31 cellular contexts compared by ENCODE assay signal in genomic region chr1:194919146-194919545, GRCh38.
"Had no signal": no experiment of that assay in that cellular context is flagged by ENCODE, and none has a peak within 500 bp of the region (broad histone marks: within the 10 kb centered on the region; RNA-seq: fewer than 3 reads in every experiment).

No MANE protein-coding gene starts in this region.

- H3K9me3 Mint-ChIP-seq: activated CD4-positive, alpha-beta memory T cell treated with anti-CD3 and anti-CD28 coated beads for 36 hours; activated CD4-positive, alpha-beta T cell treated with anti-CD3 and anti-CD28 coated beads, Interleukin-2, amount 10 ng/mL, durations not matched to agents 24 days and 14 days; activated naive CD4-positive, alpha-beta T cell treated with anti-CD3 and anti-CD28 coated beads for 36 hours; activated naive CD8-positive, alpha-beta T cell treated with anti-CD3 and anti-CD28 coated beads for 36 hours; activated naive CD8-positive, alpha-beta T cell treated with anti-CD3 and anti-CD28 coated beads, Interleukin-2, amount 50 U/mL, for 24 hours; activated T-helper 1 cell treated with anti-CD3 and anti-CD28 coated beads, Interleukin-12 subunit alpha, Interleukin-12 subunit beta, Interleukin-2, Interleukin-4 antibody, amounts not matched to agents 30 ng/mL and 10 ng/mL and 1 ng/mL, durations not matched to agents 14 hours and 24 hours and 36 hours; activated T-helper 2 cell treated with anti-CD3 and anti-CD28 coated beads, Interferon-gamma antibody, Interleukin-2, Interleukin-4, amounts not matched to agents 10 μg/mL and 5 μg/mL and 100 μg/mL, durations not matched to agents 14 hours and 24 hours and 36 hours; effector memory CD8-positive, alpha-beta T cell had no signal

- H3K4me1 ChIP-seq: adrenal gland, body of pancreas, esophagus muscularis mucosa, foreskin keratinocyte, gastrocnemius medialis, heart left ventricle had no signal

- H3K27ac ChIP-seq: adrenal gland, body of pancreas, esophagus muscularis mucosa, foreskin keratinocyte, gastrocnemius medialis, heart left ventricle had no signal

- H3K36me3 Mint-ChIP-seq: activated CD4-positive, alpha-beta memory T cell treated with anti-CD3 and anti-CD28 coated beads for 36 hours; activated CD8-positive, alpha-beta memory T cell treated with anti-CD3 and anti-CD28 coated beads, Interleukin-2, amount 10 ng/mL, durations not matched to agents 7 days and 5 days; activated naive CD4-positive, alpha-beta T cell treated with anti-CD3 and anti-CD28 coated beads, Interleukin-2, amount 50 U/mL, for 24 hours; activated naive CD8-positive, alpha-beta T cell treated with anti-CD3 and anti-CD28 coated beads for 36 hours had no signal

- DNase-seq: activated CD4-positive, alpha-beta memory T cell treated with anti-CD3 and anti-CD28 coated beads for 36 hours; activated CD4-positive, alpha-beta T cell treated with anti-CD3 and anti-CD28 coated beads for 36 hours; activated CD4-positive, alpha-beta T cell treated with anti-CD3 and anti-CD28 coated beads, Interleukin-2, amount 10 ng/mL, durations not matched to agents 24 days and 14 days; activated CD4-positive, CD25-positive, alpha-beta regulatory T cell; activated CD4-positive, CD25-positive, alpha-beta regulatory T cell treated with anti-CD3 and anti-CD28 coated beads, Interleukin-2, amount 50 U/mL, for 72 hours; activated CD8-positive, alpha-beta memory T cell treated with anti-CD3 and anti-CD28 coated beads, Interleukin-2, amount 10 ng/mL, durations not matched to agents 7 days and 5 days; activated CD8-positive, alpha-beta memory T cell treated with anti-CD3 and anti-CD28 coated beads, Interleukin-2, amount 50 U/mL, for 4 hours; activated CD8-positive, alpha-beta T cell treated with anti-CD3 and anti-CD28 coated beads, Interleukin-2, amount 10 ng/mL, durations not matched to agents 7 days and 5 days; activated effector memory CD4-positive, alpha-beta T cell treated with anti-CD3 and anti-CD28 coated beads, Interleukin-2, amount 50 U/mL, for 16 hours; activated naive CD4-positive, alpha-beta T cell treated with anti-CD3 and anti-CD28 coated beads for 36 hours; activated naive CD8-positive, alpha-beta T cell treated with anti-CD3 and anti-CD28 coated beads for 36 hours; activated naive CD8-positive, alpha-beta T cell treated with anti-CD3 and anti-CD28 coated beads, Interleukin-2, amount 50 U/mL, for 24 hours; activated T-cell treated with anti-CD3 and anti-CD28 coated beads, Interleukin-2, amount 50 U/mL, for 1 hour; activated T-cell treated with anti-CD3 and anti-CD28 coated beads, Interleukin-2, amount 50 U/mL, for 48 hours; adrenal gland; amygdala; aorta; body of pancreas; caudate nucleus; cortex of kidney; dermis blood vessel endothelial cell; effector CD4-positive, alpha-beta T cell; effector memory CD8-positive, alpha-beta T cell; foreskin keratinocyte; gastrocnemius medialis; glutamatergic neuron; heart left ventricle had no signal

- H3K9me3 ChIP-seq: adrenal gland, body of pancreas, esophagus muscularis mucosa, gastrocnemius medialis, heart left ventricle had no signal

- H3K4me3 Mint-ChIP-seq: activated CD4-positive, alpha-beta memory T cell treated with anti-CD3 and anti-CD28 coated beads for 36 hours; activated CD4-positive, alpha-beta T cell treated with anti-CD3 and anti-CD28 coated beads for 36 hours; activated CD4-positive, alpha-beta T cell treated with anti-CD3 and anti-CD28 coated beads, Interleukin-2, amount 10 ng/mL, durations not matched to agents 24 days and 14 days; activated CD8-positive, alpha-beta memory T cell treated with anti-CD3 and anti-CD28 coated beads, Interleukin-2, amount 10 ng/mL, durations not matched to agents 7 days and 5 days; activated CD8-positive, alpha-beta T cell treated with anti-CD3 and anti-CD28 coated beads, Interleukin-2, amount 10 ng/mL, durations not matched to agents 7 days and 5 days; activated naive CD4-positive, alpha-beta T cell treated with anti-CD3 and anti-CD28 coated beads for 36 hours; activated naive CD4-positive, alpha-beta T cell treated with anti-CD3 and anti-CD28 coated beads, Interleukin-2, amount 50 U/mL, for 24 hours; activated naive CD8-positive, alpha-beta T cell treated with anti-CD3 and anti-CD28 coated beads for 36 hours; activated naive CD8-positive, alpha-beta T cell treated with anti-CD3 and anti-CD28 coated beads, Interleukin-2, amount 50 U/mL, for 24 hours; activated T-helper 1 cell treated with anti-CD3 and anti-CD28 coated beads, Interleukin-12 subunit alpha, Interleukin-12 subunit beta, Interleukin-2, Interleukin-4 antibody, amounts not matched to agents 30 ng/mL and 10 ng/mL and 1 ng/mL, durations not matched to agents 14 hours and 24 hours and 36 hours; effector memory CD8-positive, alpha-beta T cell had no signal

- H3K36me3 ChIP-seq: adrenal gland, esophagus muscularis mucosa, gastrocnemius medialis, heart left ventricle had no signal

- H3K27me3 ChIP-seq: adrenal gland, body of pancreas, esophagus muscularis mucosa, foreskin keratinocyte, gastrocnemius medialis, heart left ventricle had no signal

- H3K27me3 Mint-ChIP-seq: activated CD4-positive, alpha-beta memory T cell treated with anti-CD3 and anti-CD28 coated beads for 36 hours; activated CD4-positive, alpha-beta T cell treated with anti-CD3 and anti-CD28 coated beads for 36 hours; activated CD4-positive, alpha-beta T cell treated with anti-CD3 and anti-CD28 coated beads, Interleukin-2, amount 10 ng/mL, durations not matched to agents 24 days and 14 days; activated CD8-positive, alpha-beta memory T cell treated with anti-CD3 and anti-CD28 coated beads, Interleukin-2, amount 10 ng/mL, durations not matched to agents 7 days and 5 days; activated naive CD4-positive, alpha-beta T cell treated with anti-CD3 and anti-CD28 coated beads, Interleukin-2, amount 50 U/mL, for 24 hours; activated naive CD8-positive, alpha-beta T cell treated with anti-CD3 and anti-CD28 coated beads for 36 hours; activated naive CD8-positive, alpha-beta T cell treated with anti-CD3 and anti-CD28 coated beads, Interleukin-2, amount 50 U/mL, for 24 hours; effector memory CD8-positive, alpha-beta T cell had no signal

- ATAC-seq: activated CD4-positive, alpha-beta T cell treated with anti-CD3 and anti-CD28 coated beads for 36 hours; activated CD8-positive, alpha-beta memory T cell treated with anti-CD3 and anti-CD28 coated beads, Interleukin-2, amount 10 ng/mL, durations not matched to agents 7 days and 5 days; activated CD8-positive, alpha-beta T cell treated with anti-CD3 and anti-CD28 coated beads, Interleukin-2, amount 10 ng/mL, durations not matched to agents 7 days and 5 days; activated naive CD8-positive, alpha-beta T cell treated with anti-CD3 and anti-CD28 coated beads, Interleukin-2, amount 50 U/mL, for 24 hours; body of pancreas; effector memory CD8-positive, alpha-beta T cell; foreskin keratinocyte; gastrocnemius medialis; heart left ventricle had no signal

- H3K4me3 ChIP-seq: adrenal gland, body of pancreas, esophagus muscularis mucosa, gastrocnemius medialis, heart left ventricle had no signal

- H3K27ac Mint-ChIP-seq: activated CD4-positive, alpha-beta memory T cell treated with anti-CD3 and anti-CD28 coated beads for 36 hours; activated CD4-positive, alpha-beta T cell treated with anti-CD3 and anti-CD28 coated beads for 36 hours; activated CD4-positive, alpha-beta T cell treated with anti-CD3 and anti-CD28 coated beads, Interleukin-2, amount 10 ng/mL, durations not matched to agents 24 days and 14 days; activated CD8-positive, alpha-beta memory T cell treated with anti-CD3 and anti-CD28 coated beads, Interleukin-2, amount 10 ng/mL, durations not matched to agents 7 days and 5 days; activated CD8-positive, alpha-beta T cell treated with anti-CD3 and anti-CD28 coated beads, Interleukin-2, amount 10 ng/mL, durations not matched to agents 7 days and 5 days; activated naive CD4-positive, alpha-beta T cell treated with anti-CD3 and anti-CD28 coated beads for 36 hours; activated naive CD4-positive, alpha-beta T cell treated with anti-CD3 and anti-CD28 coated beads, Interleukin-2, amount 50 U/mL, for 24 hours; activated naive CD8-positive, alpha-beta T cell treated with anti-CD3 and anti-CD28 coated beads for 36 hours; activated naive CD8-positive, alpha-beta T cell treated with anti-CD3 and anti-CD28 coated beads, Interleukin-2, amount 50 U/mL, for 24 hours; activated T-helper 1 cell treated with anti-CD3 and anti-CD28 coated beads, Interleukin-12 subunit alpha, Interleukin-12 subunit beta, Interleukin-2, Interleukin-4 antibody, amounts not matched to agents 30 ng/mL and 10 ng/mL and 1 ng/mL, durations not matched to agents 14 hours and 24 hours and 36 hours; activated T-helper 2 cell treated with anti-CD3 and anti-CD28 coated beads, Interferon-gamma antibody, Interleukin-2, Interleukin-4, amounts not matched to agents 10 μg/mL and 5 μg/mL and 100 μg/mL, durations not matched to agents 14 hours and 24 hours and 36 hours; effector memory CD8-positive, alpha-beta T cell had no signal

- H3K4me1 Mint-ChIP-seq: activated CD4-positive, alpha-beta T cell treated with anti-CD3 and anti-CD28 coated beads for 36 hours; activated CD4-positive, alpha-beta T cell treated with anti-CD3 and anti-CD28 coated beads, Interleukin-2, amount 10 ng/mL, durations not matched to agents 24 days and 14 days; activated CD8-positive, alpha-beta memory T cell treated with anti-CD3 and anti-CD28 coated beads, Interleukin-2, amount 10 ng/mL, durations not matched to agents 7 days and 5 days; activated naive CD4-positive, alpha-beta T cell treated with anti-CD3 and anti-CD28 coated beads, Interleukin-2, amount 50 U/mL, for 24 hours; activated naive CD8-positive, alpha-beta T cell treated with anti-CD3 and anti-CD28 coated beads for 36 hours; activated naive CD8-positive, alpha-beta T cell treated with anti-CD3 and anti-CD28 coated beads, Interleukin-2, amount 50 U/mL, for 24 hours had no signal
